In genomic region chr1:46516140-46516539, GRCh38 we compare ENCODE assay signal across 19 cellular contexts. TPM values are rescaled to one million over a fixed set of nuclear protein-coding genes. Genes with fewer than 3 reads are reported as not detected.
A peak's percentile ranks its signal among the peaks of the same experiment; 100 is the strongest.
DNase-seq lines count a peak whose midpoint lies in the region; ATAC-seq, FAIRE-seq and TF ChIP-seq lines count a peak whose summit lies in the region.
"Had no signal": no experiment of that assay in that cellular context is flagged by ENCODE, and none has a peak within 500 bp of the region (broad histone marks: within the 10 kb centered on the region; RNA-seq: fewer than 3 reads in every experiment).

No MANE protein-coding gene starts in this region.

- POLR2A ChIA-PET in RWPE1 (lab: Yijun Ruan, JAX; ENCODE audit: low non-redundant PET): no interaction called here

- H3K4me1 ChIP-seq in H9 (ENCODE audit: insufficient read depth, low read length) (peaks cover 13% of the 10 kb centered on the region; the same call in 1 of the 2 replicates), kidney (ENCODE audit: control insufficient read depth in 1 of 2, insufficient read depth in 1 of 2, low read depth in 1 of 2, low read length in 2 of 2) (peaks cover 0 to 6% of the 10 kb centered on the region in 2 donors), thyroid gland (peaks cover 32 to 56% of the 10 kb centered on the region in 2 donors)

- H3K79me1 ChIP-seq in H9 (ENCODE audit: insufficient read depth, low read depth, low read length, poor library complexity, severe bottlenecking): no peaks in the 10 kb centered on the region

- no peak overlapping the region for H2AFZ ChIP-seq in H9 (ENCODE audit: low read length)

- no peak overlapping the region for H2BK120ac ChIP-seq in H9 (ENCODE audit: low read depth, low read length, poor library complexity, severe bottlenecking)

- no peaks in the 10 kb centered on the region for H3K23me2 ChIP-seq in H9 (ENCODE audit: insufficient read length, low read depth, low read length, poor library complexity, severe bottlenecking)

- H2BK5ac ChIP-seq in H9 (ENCODE audit: insufficient read length, low read length): no peak overlapping the region

- intact Hi-C loops in kidney (cut with DNase I) (no loop called here), thyroid gland (cut with DNase I) (no loop called here)

- no peaks in the 10 kb centered on the region for H3K79me2 ChIP-seq in H9 (ENCODE audit: insufficient read depth, low read length)

- CTCF ChIA-PET in RWPE1 (lab: Yijun Ruan, JAX): interaction anchor here (1.8 kb wide), 1 partner anchor 39 kb away, joined by 7 read pairs; no protein-coding TSS in a partner anchor

- no peak overlapping the region for H3K4ac ChIP-seq in H9 (ENCODE audit: low read depth, low read length)

- H3K9ac ChIP-seq in H9 (ENCODE audit: extremely low read depth, insufficient read length, low read length) (no peak overlapping the region), kidney (ENCODE audit: low read length in 2 of 2) (no peak overlapping the region)

- WGBS in H9 (ENCODE audit: extremely low coverage, insufficient read length, low lambda C conversion rate): no CpG with 5 or more reads among the region's 5 CpGs
- WGBS in thyroid gland, 2 donors: 61 to 67% methylated on average over 4 to 5 of the region's 5 CpGs

- DNase-seq in H9 (no peak), RWPE1 (ENCODE audit: low spot score) (no peak), kidney (peak; percentile 22), thyroid gland (no peak), D341Med (ENCODE audit: low spot score) (no peak), foreskin melanocyte (no peak)
- DNase-seq: ACHN; DMS 273 treated with DMSO at 0.1 percent for 48 hours; DND-41; KBM-7; MV-4-11; NCI-H1694 treated with DMSO at 0.1 percent for 48 hours; NCI-H748 treated with DMSO at 0.1 percent for 48 hours; NK-92 treated with Interleukin-12 subunit alpha and Interleukin-12 subunit beta, amount 100 ng/mL, for 24 hours; OCI-M1 had no signal

- H2BK20ac ChIP-seq in H9 (ENCODE audit: low read depth, low read length, poor library complexity, severe bottlenecking): no peak overlapping the region

- TF ChIP-seq CTCF in H9 (conservative IDR thresholded peaks at IDR 0.05) (no peak), RWPE1 (conservative IDR thresholded peaks at IDR 0.05; ENCODE audit: low read depth) (no peak), kidney (IDR thresholded peaks at IDR 0.05; ENCODE audit: borderline replicate concordance, extremely low read depth, insufficient read depth) (no peak), thyroid gland (IDR thresholded peaks at IDR 0.05) (no peak)

- H2AK5ac ChIP-seq in H9 (ENCODE audit: insufficient read length, low read length): no peak overlapping the region

- H3K4me3 Mint-ChIP-seq in H9: no peak overlapping the region

- no peak overlapping the region for H2BK15ac ChIP-seq in H9 (ENCODE audit: low read depth, low read length)

- no peak overlapping the region for H3K27ac ChIP-seq in H9 (ENCODE audit: insufficient read length, low read depth, low read length)
- peak overlapping the region; percentile 42; the same call in 1 of the 2 replicates for H3K27ac ChIP-seq in RWPE1
- H3K27ac ChIP-seq in kidney (ENCODE audit: low read depth in 2 of 2, low read length in 2 of 2): no peak overlapping the region
- peak overlapping the region; percentile 64 to 71 (median 70) for H3K27ac ChIP-seq in thyroid gland

- no peak for FAIRE-seq in kidney (lab: Jason Lieb, UNC)
- FAIRE-seq: HepG2 had no signal

- H4K20me1 ChIP-seq in H9 (ENCODE audit: control insufficient read depth, insufficient read depth, insufficient read length): no peaks in the 10 kb centered on the region

- no peak overlapping the region for H4K91ac ChIP-seq in H9 (ENCODE audit: insufficient read length, low read depth, low read length)

- H4K8ac ChIP-seq in H9 (replicated peaks; ENCODE audit: insufficient read length, low read depth, low read length): no peak overlapping the region

- H3K14ac ChIP-seq in H9 (ENCODE audit: insufficient read depth, low read length): no peak overlapping the region

- TF ChIP-seq POLR2A in thyroid gland (IDR thresholded peaks at IDR 0.05): no peak

- no peak overlapping the region for H3K27ac Mint-ChIP-seq in H9

- no peak overlapping the region for H3K23ac ChIP-seq in H9 (ENCODE audit: insufficient read length, low read depth, low read length)

- peaks cover 68 to 82% of the 10 kb centered on the region in 2 experiments for H3K4me1 Mint-ChIP-seq in H9

- no peak overlapping the region for H4K5ac ChIP-seq in H9 (ENCODE audit: insufficient read length, low read depth, low read length)

- H3K18ac ChIP-seq in H9 (ENCODE audit: insufficient read length, low read depth, low read length): no peak overlapping the region

- H3K27me3 Mint-ChIP-seq in H9 (ENCODE audit: low read depth): peaks cover 55% of the 10 kb centered on the region

- H3K9me3 ChIP-seq in H9 (ENCODE audit: control insufficient read depth, low read depth, low read length) (no peaks in the 10 kb centered on the region), kidney (ENCODE audit: control insufficient read depth in 1 of 2, low read length in 2 of 2) (no peaks in the 10 kb centered on the region), thyroid gland (no peaks in the 10 kb centered on the region)

- no peaks in the 10 kb centered on the region for H3K36me3 ChIP-seq in kidney (ENCODE audit: control insufficient read depth in 1 of 2, insufficient read depth in 2 of 2, low read length in 2 of 2)
- no peaks in the 10 kb centered on the region for H3K36me3 ChIP-seq in thyroid gland

- ATAC-seq in SK-N-SH treated with all-trans-retinoic acid at 6 μM for 48 hours: no peak
- ATAC-seq: HepG2 had no signal

- no peaks in the 10 kb centered on the region for H3K36me3 Mint-ChIP-seq in H9 (ENCODE audit: insufficient read depth in 1 of 3, low read depth in 3 of 3)

- H3K4me2 ChIP-seq in H9 (ENCODE audit: insufficient read depth, insufficient read length, low read length): peak overlapping the region; percentile 23

- H3K56ac ChIP-seq in H9 (ENCODE audit: insufficient read length, low read depth, low read length): no peak overlapping the region

- no peaks in the 10 kb centered on the region for H3K27me3 ChIP-seq in H9 (ENCODE audit: insufficient read depth, low read length)
- no peaks in the 10 kb centered on the region for H3K27me3 ChIP-seq in thyroid gland

- no peak overlapping the region for H2BK12ac ChIP-seq in H9 (ENCODE audit: insufficient read length, low read depth, low read length)

- no peak overlapping the region for H3T11ph ChIP-seq in H9 (ENCODE audit: low read length)

- H3K9me3 Mint-ChIP-seq in H9: no peaks in the 10 kb centered on the region; a peak in 1 of 5 replicates

- H3K4me3 ChIP-seq in kidney (ENCODE audit: low read length in 2 of 2) (no peak overlapping the region), thyroid gland (replicated peaks in 1 of 3) (no peak overlapping the region)

TF ChIP-seq in SK-N-SH treated with all-trans-retinoic acid at 6 μM for 48 hours, 23 proteins besides CTCF, POLR2A, EP300 and RAD21:
- no peak for TF ChIP-seq CREB5 (CRISPR knock-in tag; IDR thresholded peaks at IDR 0.05; ENCODE audit: low read depth)
TF ChIP-seq in SK-N-SH treated with all-trans-retinoic acid at 6 μM for 48 hours: peak in this region for 0.

RNA-seq across cellular contexts. Expression of gene DMBX1, which starts 26.5 kb away (rescaled TPM):
- total RNA-seq in H9 (2021) (2.3 and 2.5 TPM in 2 replicates), kidney (not detected), thyroid gland (not detected)
- polyA plus RNA-seq in kidney (ENCODE audit: insufficient read depth, low read depth, low replicate concordance): not detected
- total RNA-seq: HepG2, NCI-H460 had no signal
- polyA plus RNA-seq: HepG2 had no signal

RNA-seq across cellular contexts. Expression of gene KNCN, which starts 35.3 kb away (rescaled TPM):
- total RNA-seq in H9 (2021) (not detected in 2 replicates), kidney (not detected), thyroid gland (not detected)
- polyA plus RNA-seq in kidney (ENCODE audit: insufficient read depth, low read depth, low replicate concordance): not detected
- total RNA-seq: G401, HepG2, NCI-H460 had no signal
- polyA plus RNA-seq: HepG2 had no signal

Comparison
In these comparisons a context has a peak if more than half of its experiments do, and no peak if none do; other contexts are left out.
1. H3K27ac ChIP-seq: peak in RWPE1 (single experiment) and thyroid gland (3 of 3); none in H9 (single experiment) and kidney (0 of 2).